23 cellular contexts compared by ENCODE assay signal in genomic region chr7:7333610-7334009, GRCh38.
"Had no signal": no experiment of that assay in that cellular context is flagged by ENCODE, and none has a peak within 500 bp of the region (broad histone marks: within the 10 kb centered on the region; RNA-seq: fewer than 3 reads in every experiment).

No MANE protein-coding gene starts in this region.

- H3K9me3 Mint-ChIP-seq: nephron; neural progenitor cell; stimulated activated effector memory CD8-positive, alpha-beta T cell treated with anti-CD3 and anti-CD28 coated beads, Interleukin-12 subunit alpha, Interleukin-12 subunit beta, amount 100 ng/mL, for 72 hours; stimulated activated naive B cell treated with anti-CD40 and anti-IgM and Interleukin-4, amounts not matched to agents 10 μg/mL and 1 μg/mL and 100 μg/mL, for 72 hours; stimulated activated naive CD8-positive, alpha-beta T cell treated with anti-CD3 and anti-CD28 coated beads, Interleukin-15, Interleukin-2, amounts not matched to agents 100 ng/mL and 50 ng/mL, for 24 hours had no signal

- H3K4me1 Mint-ChIP-seq: nephron; stimulated activated naive B cell treated with anti-CD40 and anti-IgM and Interleukin-4, amounts not matched to agents 10 μg/mL and 1 μg/mL and 100 μg/mL, for 72 hours had no signal

- H3K36me3 Mint-ChIP-seq: neural progenitor cell; stimulated activated effector memory CD8-positive, alpha-beta T cell treated with anti-CD3 and anti-CD28 coated beads, Interleukin-12 subunit alpha, Interleukin-12 subunit beta, amount 100 ng/mL, for 72 hours; stimulated activated naive B cell treated with anti-CD40 and anti-IgM and Interleukin-4, amounts not matched to agents 10 μg/mL and 1 μg/mL and 100 μg/mL, for 72 hours had no signal

- DNase-seq: occipital lobe; ovary; posterior cingulate gyrus; psoas muscle; right cardiac atrium; right lobe of liver; sigmoid colon; small intestine; stimulated activated CD4-positive, alpha-beta T cell treated with anti-CD3 and anti-CD28 coated beads, Interleukin-15, amount 100 ng/mL, for 24 hours; stimulated activated CD4-positive, alpha-beta T cell treated with anti-CD3 and anti-CD28 coated beads, Interleukin-2, amount 100 ng/mL, for 24 hours; stimulated activated CD4-positive, alpha-beta T cell treated with anti-CD3 and anti-CD28 coated beads, Interleukin-2, amount 100 ng/mL, for 48 hours; stimulated activated CD4-positive, alpha-beta T cell treated with anti-CD3 and anti-CD28 coated beads, Interleukin-4, amount 100 ng/mL, for 24 hours; stimulated activated naive B cell treated with anti-CD40 and anti-IgM and Interleukin-4, amounts not matched to agents 10 μg/mL and 1 μg/mL and 100 μg/mL, for 72 hours; stimulated activated naive CD4-positive, alpha-beta T cell treated with Interleukin-2 at 50 U/mL for 16 hours; stomach; thyroid gland; trophoblast cell; upper lobe of left lung had no signal

- ATAC-seq: psoas muscle; right cardiac atrium; right lobe of liver; stimulated activated effector memory CD8-positive, alpha-beta T cell treated with anti-CD3 and anti-CD28 coated beads, Interleukin-12 subunit alpha, Interleukin-12 subunit beta, amount 100 ng/mL, for 72 hours; stimulated activated naive B cell treated with anti-CD40 and anti-IgM and Interleukin-4, amounts not matched to agents 10 μg/mL and 1 μg/mL and 100 μg/mL, for 72 hours had no signal

- H3K27ac Mint-ChIP-seq: nephron; neural progenitor cell; progenitor cell of endocrine pancreas; stimulated activated effector memory CD8-positive, alpha-beta T cell treated with anti-CD3 and anti-CD28 coated beads, Interleukin-12 subunit alpha, Interleukin-12 subunit beta, amount 100 ng/mL, for 72 hours; stimulated activated naive B cell treated with anti-CD40 and anti-IgM and Interleukin-4, amounts not matched to agents 10 μg/mL and 1 μg/mL and 100 μg/mL, for 72 hours; stimulated activated naive CD8-positive, alpha-beta T cell treated with anti-CD3 and anti-CD28 coated beads, Interleukin-15, Interleukin-2, amounts not matched to agents 100 ng/mL and 50 ng/mL, for 24 hours had no signal

- H3K4me3 Mint-ChIP-seq: nephron; neural progenitor cell; stimulated activated effector memory CD8-positive, alpha-beta T cell treated with anti-CD3 and anti-CD28 coated beads, Interleukin-12 subunit alpha, Interleukin-12 subunit beta, amount 100 ng/mL, for 72 hours; stimulated activated naive B cell treated with anti-CD40 and anti-IgM and Interleukin-4, amounts not matched to agents 10 μg/mL and 1 μg/mL and 100 μg/mL, for 72 hours; stimulated activated naive CD8-positive, alpha-beta T cell treated with anti-CD3 and anti-CD28 coated beads, Interleukin-15, Interleukin-2, amounts not matched to agents 100 ng/mL and 50 ng/mL, for 24 hours had no signal
